31 cellular contexts compared by ENCODE assay signal in genomic region chr3:96994995-96995394, GRCh38.
"Had no signal": no experiment of that assay in that cellular context is flagged by ENCODE, and none has a peak within 500 bp of the region (broad histone marks: within the 10 kb centered on the region; RNA-seq: fewer than 3 reads in every experiment).

No MANE protein-coding gene starts in this region.

- DNase-seq: activated CD4-positive, alpha-beta memory T cell treated with anti-CD3 and anti-CD28 coated beads for 36 hours; activated CD4-positive, alpha-beta T cell treated with anti-CD3 and anti-CD28 coated beads for 36 hours; activated CD4-positive, alpha-beta T cell treated with anti-CD3 and anti-CD28 coated beads, Interleukin-2, amount 10 ng/mL, durations not matched to agents 24 days and 14 days; activated CD4-positive, CD25-positive, alpha-beta regulatory T cell; activated CD4-positive, CD25-positive, alpha-beta regulatory T cell treated with anti-CD3 and anti-CD28 coated beads, Interleukin-2, amount 50 U/mL, for 72 hours; activated CD8-positive, alpha-beta memory T cell treated with anti-CD3 and anti-CD28 coated beads, Interleukin-2, amount 10 ng/mL, durations not matched to agents 7 days and 5 days; activated CD8-positive, alpha-beta memory T cell treated with anti-CD3 and anti-CD28 coated beads, Interleukin-2, amount 50 U/mL, for 4 hours; activated CD8-positive, alpha-beta T cell treated with anti-CD3 and anti-CD28 coated beads, Interleukin-2, amount 10 ng/mL, durations not matched to agents 7 days and 5 days; activated effector memory CD4-positive, alpha-beta T cell treated with anti-CD3 and anti-CD28 coated beads, Interleukin-2, amount 50 U/mL, for 16 hours; activated naive CD4-positive, alpha-beta T cell treated with anti-CD3 and anti-CD28 coated beads for 36 hours; activated naive CD8-positive, alpha-beta T cell treated with anti-CD3 and anti-CD28 coated beads for 36 hours; activated naive CD8-positive, alpha-beta T cell treated with anti-CD3 and anti-CD28 coated beads, Interleukin-2, amount 50 U/mL, for 24 hours; activated T-cell treated with anti-CD3 and anti-CD28 coated beads, Interleukin-2, amount 50 U/mL, for 1 hour; activated T-cell treated with anti-CD3 and anti-CD28 coated beads, Interleukin-2, amount 50 U/mL, for 48 hours; amniotic stem cell; anterior cingulate cortex; brain microvascular endothelial cell; caudate nucleus; cortex of kidney; dermis blood vessel endothelial cell; effector CD4-positive, alpha-beta T cell; effector memory CD8-positive, alpha-beta T cell; erythroblast; foreskin keratinocyte; gastrocnemius medialis; glutamatergic neuron; heart left ventricle; T-helper 2 cell had no signal

- H3K4me3 ChIP-seq: esophagus muscularis mucosa, gastrocnemius medialis, heart left ventricle had no signal

- ATAC-seq: activated CD4-positive, alpha-beta T cell treated with anti-CD3 and anti-CD28 coated beads for 36 hours; activated CD8-positive, alpha-beta memory T cell treated with anti-CD3 and anti-CD28 coated beads, Interleukin-2, amount 10 ng/mL, durations not matched to agents 7 days and 5 days; activated CD8-positive, alpha-beta T cell treated with anti-CD3 and anti-CD28 coated beads, Interleukin-2, amount 10 ng/mL, durations not matched to agents 7 days and 5 days; activated naive CD8-positive, alpha-beta T cell treated with anti-CD3 and anti-CD28 coated beads, Interleukin-2, amount 50 U/mL, for 24 hours; effector memory CD8-positive, alpha-beta T cell; foreskin keratinocyte; gastrocnemius medialis; heart left ventricle had no signal

- H3K36me3 ChIP-seq: brain microvascular endothelial cell, esophagus muscularis mucosa, gastrocnemius medialis, heart left ventricle had no signal

- FAIRE-seq: astrocyte, colon had no signal

- H3K27me3 ChIP-seq: brain microvascular endothelial cell, esophagus muscularis mucosa, foreskin keratinocyte, gastrocnemius medialis, heart left ventricle had no signal

- H3K4me1 ChIP-seq: foreskin keratinocyte, gastrocnemius medialis, heart left ventricle had no signal

- H3K9me3 ChIP-seq: esophagus muscularis mucosa, gastrocnemius medialis had no signal

- H3K27ac ChIP-seq: brain microvascular endothelial cell, esophagus muscularis mucosa, foreskin keratinocyte, gastrocnemius medialis, heart left ventricle had no signal
